Comparison of ENCODE assay signal across 12 cellular contexts in genomic region chr3:150345021-150345538, GRCh38.
DNase-seq lines count a peak whose midpoint lies in the region; ATAC-seq, FAIRE-seq and TF ChIP-seq lines count a peak whose summit lies in the region.
"Had no signal": no experiment of that assay in that cellular context is flagged by ENCODE, and none has a peak within 500 bp of the region (broad histone marks: within the 10 kb centered on the region; RNA-seq: fewer than 3 reads in every experiment).

No MANE protein-coding gene starts in this region.

- H3K27ac Mint-ChIP-seq in stimulated activated naive B cell treated with anti-CD40 and anti-IgM and Interleukin-4, amounts not matched to agents 10 μg/mL and 1 μg/mL and 100 μg/mL, for 72 hours, result no peak overlapping the region
- H3K27ac Mint-ChIP-seq: HFFc6 had no signal

- TF ChIP-seq EP300 in A549 (IDR thresholded peaks at IDR 0.05), result peak; percentile 76 to 91; a peak in 3 of 5 replicates

- H3K36me3 ChIP-seq in body of pancreas (replicated peaks in 1 of 2; ENCODE audit: insufficient read depth in 1 of 2, low read depth in 2 of 2), result no peaks in the 10 kb centered on the region

- TF ChIP-seq RAD21 in A549 (conservative IDR thresholded peaks at IDR 0.05 in 1 of 2, IDR thresholded peaks at IDR 0.05 in 1 of 2), result no peak; a peak in 1 of 5 replicates

- H3K4me3 Mint-ChIP-seq in stimulated activated naive B cell treated with anti-CD40 and anti-IgM and Interleukin-4, amounts not matched to agents 10 μg/mL and 1 μg/mL and 100 μg/mL, for 72 hours, result no peak overlapping the region
- H3K4me3 Mint-ChIP-seq: HFFc6 had no signal

- FAIRE-seq in A549 (lab: Jason Lieb, UNC), result peak; percentile 28

- H3K27me3 ChIP-seq in body of pancreas, result no peaks in the 10 kb centered on the region
- H3K27me3 ChIP-seq: testis had no signal

- CTCF ChIA-PET in A549 (lab: Yijun Ruan, JAX), result interaction anchor here (0.9 to 1.5 kb wide), 4 partner anchors 9 to 124 kb away, joined by 3 to 4 read pairs (median 4); no protein-coding TSS in a partner anchor

- H3K27me3 Mint-ChIP-seq in stimulated activated naive B cell treated with anti-CD40 and anti-IgM and Interleukin-4, amounts not matched to agents 10 μg/mL and 1 μg/mL and 100 μg/mL, for 72 hours, result no peaks in the 10 kb centered on the region

- WGBS in A549 (ENCODE audit: missing lambda C conversion rate), result 15% methylated on average over 10 of the region's 10 CpGs
- WGBS in body of pancreas, 2 donors, result 50 to 51% methylated on average over 10 of the region's 10 CpGs

- TF ChIP-seq POLR2A in A549 (IDR thresholded peaks at IDR 0.05; ENCODE audit: low read length), result no peak
- TF ChIP-seq POLR2A in body of pancreas (IDR thresholded peaks at IDR 0.05), result no peak

- POLR2A ChIA-PET in A549 (lab: Yijun Ruan, JAX), result interaction anchor here (5.7 kb wide), 1 partner anchor 64 kb away, joined by 47 read pairs; the partner anchor contains the start of gene TSC22D2

- peak; percentile 76 to 84 for ATAC-seq in A549
- ATAC-seq in body of pancreas, result peak; percentile 76
- ATAC-seq in left lobe of liver, result peak; percentile 84
- no peak for ATAC-seq in stimulated activated naive B cell treated with anti-CD40 and anti-IgM and Interleukin-4, amounts not matched to agents 10 μg/mL and 1 μg/mL and 100 μg/mL, for 72 hours (replicated peaks)
- ATAC-seq in HG03135 (IDR thresholded peaks at IDR 0.05; ENCODE audit: unreplicated experiment), result no peak

- peak; percentile 61 to 90 for DNase-seq in A549 (ENCODE audit: low read depth in 1 of 2, low spot score in 1 of 2)
- DNase-seq in HT1080 (ENCODE audit: low read depth), result peak; percentile 55
- DNase-seq in body of pancreas, result peak; percentile 22 to 42 (median 29)
- DNase-seq in left lobe of liver (ENCODE audit: low spot score), result peak; percentile 50
- DNase-seq in stimulated activated naive B cell treated with anti-CD40 and anti-IgM and Interleukin-4, amounts not matched to agents 10 μg/mL and 1 μg/mL and 100 μg/mL, for 72 hours, result no peak
- DNase-seq in GF-D8 (lab: John Stamatoyannopoulos, UW), result no peak
- DNase-seq in activated CD4-positive, CD25-positive, alpha-beta regulatory T cell treated with anti-CD3 and anti-CD28 coated beads, Interleukin-2, amount 50 U/mL, for 72 hours, result no peak
- DNase-seq: HFFc6, NCI-H1417 treated with DMSO at 0.1 percent for 48 hours, Right ventricle myocardium superior, testis had no signal

- intact Hi-C loops in body of pancreas (cut with DNase I), result loop anchor here (10.0 kb wide), 1 partner anchor 1730 kb away; no protein-coding TSS in a partner anchor

- no peak for TF ChIP-seq CTCF in A549 (IDR thresholded peaks at IDR 0.05)
- TF ChIP-seq CTCF in body of pancreas (IDR thresholded peaks at IDR 0.05), result no peak

- H3K4me3 ChIP-seq in A549 (no peak overlapping the region), body of pancreas (no peak overlapping the region)
- H3K4me3 ChIP-seq: testis had no signal

- H3K36me3 Mint-ChIP-seq in stimulated activated naive B cell treated with anti-CD40 and anti-IgM and Interleukin-4, amounts not matched to agents 10 μg/mL and 1 μg/mL and 100 μg/mL, for 72 hours, result no peaks in the 10 kb centered on the region

- no peaks in the 10 kb centered on the region for H3K4me1 Mint-ChIP-seq in stimulated activated naive B cell treated with anti-CD40 and anti-IgM and Interleukin-4, amounts not matched to agents 10 μg/mL and 1 μg/mL and 100 μg/mL, for 72 hours

- H3K9me3 ChIP-seq in A549, result no peaks in the 10 kb centered on the region
- no peaks in the 10 kb centered on the region for H3K9me3 ChIP-seq in body of pancreas
- H3K9me3 ChIP-seq: testis had no signal

- H3K27ac ChIP-seq in A549 (peak overlapping the region; percentile 69 to 79), body of pancreas (no peak overlapping the region)
- H3K27ac ChIP-seq: testis had no signal

- H3K4me1 ChIP-seq in A549, result peaks cover 70% of the 10 kb centered on the region
- H3K4me1 ChIP-seq in body of pancreas, result no peaks in the 10 kb centered on the region
- H3K4me1 ChIP-seq: testis had no signal

- H3K4me2 ChIP-seq in A549, result peak overlapping the region; percentile 39

- H3K9me3 Mint-ChIP-seq in stimulated activated naive B cell treated with anti-CD40 and anti-IgM and Interleukin-4, amounts not matched to agents 10 μg/mL and 1 μg/mL and 100 μg/mL, for 72 hours, result no peaks in the 10 kb centered on the region
- H3K9me3 Mint-ChIP-seq: HFFc6 had no signal

TF ChIP-seq in A549, 52 proteins besides CTCF, POLR2A, EP300 and RAD21:
- TF ChIP-seq ZC3H11A (IDR thresholded peaks at IDR 0.05) (no peak), PBX3 (IDR thresholded peaks at IDR 0.05) (peak; percentile 77), CHD2 (IDR thresholded peaks at IDR 0.05; ENCODE audit: low read length, partially characterized antibody) (no peak), SMC3 (IDR thresholded peaks at IDR 0.05) (peak; percentile 37), JUNB (IDR thresholded peaks at IDR 0.05) (peak; percentile 95), FOSB (CRISPR knock-in tag; IDR thresholded peaks at IDR 0.05) (no peak), HDAC2 (IDR thresholded peaks at IDR 0.05) (no peak), RARB (CRISPR knock-in tag; IDR thresholded peaks at IDR 0.05) (peak; percentile 91), JUN (IDR thresholded peaks at IDR 0.05) (peak; percentile 67 to 81; a peak in 3 of 5 replicates), HEYL (CRISPR knock-in tag; IDR thresholded peaks at IDR 0.05) (no peak), NFE2L2 (conservative IDR thresholded peaks at IDR 0.05; ENCODE audit: low read length) (no peak), CHD4 (IDR thresholded peaks at IDR 0.05; ENCODE audit: borderline replicate concordance) (no peak), CEBPB (IDR thresholded peaks at IDR 0.05) (peak; percentile 90 to 98), NR3C1 (IDR thresholded peaks at IDR 0.05) (no peak), FOSL2 (IDR thresholded peaks at IDR 0.05) (peak; percentile 77), FOSL2 (CRISPR knock-in tag; IDR thresholded peaks at IDR 0.05) (peak; percentile 80), MAFK (IDR thresholded peaks at IDR 0.05; ENCODE audit: partially characterized antibody) (peak; percentile 11), RCOR1 (IDR thresholded peaks at IDR 0.05; ENCODE audit: low read depth, low read length) (no peak), HOXB5 (CRISPR knock-in tag; IDR thresholded peaks at IDR 0.05) (peak; percentile 86), GATA3 (IDR thresholded peaks at IDR 0.05; ENCODE audit: borderline replicate concordance) (peak; percentile 96), HOXA7 (CRISPR knock-in tag; IDR thresholded peaks at IDR 0.05) (no peak), PHF8 (IDR thresholded peaks at IDR 0.05; ENCODE audit: borderline replicate concordance, low read depth) (no peak), EHMT2 (IDR thresholded peaks at IDR 0.05; ENCODE audit: low read depth) (no peak), KDM1A (IDR thresholded peaks at IDR 0.05; ENCODE audit: low read depth) (0 out of 2 replicates have a peak, but pooled peaks have one; percentile 38)
- TF ChIP-seq, protein P1, sequence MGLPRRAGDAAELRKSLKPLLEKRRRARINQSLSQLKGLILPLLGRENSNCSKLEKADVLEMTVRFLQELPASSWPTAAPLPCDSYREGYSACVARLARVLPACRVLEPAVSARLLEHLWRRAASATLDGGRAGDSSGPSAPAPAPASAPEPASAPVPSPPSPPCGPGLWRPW (IDR thresholded peaks at IDR 0.05), result peak; percentile 81
- TF ChIP-seq, protein P2, sequence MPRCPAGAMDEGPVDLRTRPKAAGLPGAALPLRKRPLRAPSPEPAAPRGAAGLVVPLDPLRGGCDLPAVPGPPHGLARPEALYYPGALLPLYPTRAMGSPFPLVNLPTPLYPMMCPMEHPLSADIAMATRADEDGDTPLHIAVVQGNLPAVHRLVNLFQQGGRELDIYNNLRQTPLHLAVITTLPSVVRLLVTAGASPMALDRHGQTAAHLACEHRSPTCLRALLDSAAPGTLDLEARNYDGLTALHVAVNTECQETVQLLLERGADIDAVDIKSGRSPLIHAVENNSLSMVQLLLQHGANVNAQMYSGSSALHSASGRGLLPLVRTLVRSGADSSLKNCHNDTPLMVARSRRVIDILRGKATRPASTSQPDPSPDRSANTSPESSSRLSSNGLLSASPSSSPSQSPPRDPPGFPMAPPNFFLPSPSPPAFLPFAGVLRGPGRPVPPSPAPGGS (IDR thresholded peaks at IDR 0.05), result peak; percentile 74; the same call in 1 of the 3 replicates
- TF ChIP-seq, protein P3, sequence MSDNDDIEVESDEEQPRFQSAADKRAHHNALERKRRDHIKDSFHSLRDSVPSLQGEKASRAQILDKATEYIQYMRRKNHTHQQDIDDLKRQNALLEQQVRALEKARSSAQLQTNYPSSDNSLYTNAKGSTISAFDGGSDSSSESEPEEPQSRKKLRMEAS (IDR thresholded peaks at IDR 0.05), result peak; percentile 70
- TF ChIP-seq, protein P4, sequence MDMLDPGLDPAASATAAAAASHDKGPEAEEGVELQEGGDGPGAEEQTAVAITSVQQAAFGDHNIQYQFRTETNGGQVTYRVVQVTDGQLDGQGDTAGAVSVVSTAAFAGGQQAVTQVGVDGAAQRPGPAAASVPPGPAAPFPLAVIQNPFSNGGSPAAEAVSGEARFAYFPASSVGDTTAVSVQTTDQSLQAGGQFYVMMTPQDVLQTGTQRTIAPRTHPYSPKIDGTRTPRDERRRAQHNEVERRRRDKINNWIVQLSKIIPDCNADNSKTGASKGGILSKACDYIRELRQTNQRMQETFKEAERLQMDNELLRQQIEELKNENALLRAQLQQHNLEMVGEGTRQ (IDR thresholded peaks at IDR 0.05), result no peak

Comparison
In these comparisons a context has a peak if more than half of its experiments do, and no peak if none do; other contexts are left out.
1. ATAC-seq: peak in A549 (2 of 2), body of pancreas (single experiment) and left lobe of liver (single experiment); none in stimulated activated naive B cell treated with anti-CD40 and anti-IgM and Interleukin-4, amounts not matched to agents 10 μg/mL and 1 μg/mL and 100 μg/mL, for 72 hours (0 of 2) and HG03135 (single experiment).
2. DNase-seq: peak in A549 (2 of 2), HT1080 (single experiment), body of pancreas (4 of 4) and left lobe of liver (single experiment); none in stimulated activated naive B cell treated with anti-CD40 and anti-IgM and Interleukin-4, amounts not matched to agents 10 μg/mL and 1 μg/mL and 100 μg/mL, for 72 hours (single experiment), GF-D8 (single experiment) and activated CD4-positive, CD25-positive, alpha-beta regulatory T cell treated with anti-CD3 and anti-CD28 coated beads, Interleukin-2, amount 50 U/mL, for 72 hours (single experiment).
3. H3K27ac ChIP-seq: peak in A549 (2 of 2); none in body of pancreas (0 of 4).